ENCODE assay signal across 1 cellular context in the genomic region with DNA sequence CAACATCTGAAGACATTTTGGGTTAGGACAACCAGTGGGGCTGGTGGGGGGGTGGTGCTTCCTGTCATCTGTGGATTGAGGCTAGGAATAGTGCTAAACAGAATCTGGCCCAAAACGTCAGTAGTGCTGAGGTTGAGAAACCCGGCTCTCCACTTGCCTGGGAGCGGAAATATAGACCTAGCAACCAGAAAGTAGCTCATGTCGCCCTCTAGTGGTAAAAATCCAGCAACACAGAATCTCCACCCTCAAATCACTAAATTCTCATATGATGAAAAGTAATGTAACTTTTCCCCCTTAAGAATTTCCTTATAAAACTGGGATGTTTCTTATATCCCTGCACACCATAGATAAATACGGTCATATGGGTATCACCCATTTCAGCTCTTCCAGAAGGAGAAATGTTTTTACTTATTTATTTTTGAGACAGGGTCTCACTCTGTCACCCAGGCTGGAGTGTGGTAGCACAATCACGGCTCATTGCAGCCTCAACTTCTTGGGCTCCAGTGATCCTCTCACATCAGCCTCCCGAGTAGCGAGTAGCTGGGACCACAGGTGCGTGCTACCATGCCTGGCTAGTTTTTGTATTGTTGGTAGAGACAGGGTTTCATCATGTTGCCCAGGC.
TF ChIP-seq lines count a peak whose summit lies in the region.

No MANE protein-coding gene starts in this region.

TF ChIP-seq in GM23338, 12 proteins besides CTCF, POLR2A, EP300 and RAD21 (continued from another document):
- TF ChIP-seq EZH2 (IDR thresholded peaks at IDR 0.05; ENCODE audit: low read depth, unreplicated experiment) (no peak), EZH2phosphoT487 (IDR thresholded peaks at IDR 0.05; ENCODE audit: unreplicated experiment) (no peak), ZNF331 (CRISPR knock-in tag; IDR thresholded peaks at IDR 0.05; ENCODE audit: low read depth) (no peak), NANOG (IDR thresholded peaks at IDR 0.05; ENCODE audit: borderline replicate concordance) (no peak)
- TF ChIP-seq, protein P1, sequence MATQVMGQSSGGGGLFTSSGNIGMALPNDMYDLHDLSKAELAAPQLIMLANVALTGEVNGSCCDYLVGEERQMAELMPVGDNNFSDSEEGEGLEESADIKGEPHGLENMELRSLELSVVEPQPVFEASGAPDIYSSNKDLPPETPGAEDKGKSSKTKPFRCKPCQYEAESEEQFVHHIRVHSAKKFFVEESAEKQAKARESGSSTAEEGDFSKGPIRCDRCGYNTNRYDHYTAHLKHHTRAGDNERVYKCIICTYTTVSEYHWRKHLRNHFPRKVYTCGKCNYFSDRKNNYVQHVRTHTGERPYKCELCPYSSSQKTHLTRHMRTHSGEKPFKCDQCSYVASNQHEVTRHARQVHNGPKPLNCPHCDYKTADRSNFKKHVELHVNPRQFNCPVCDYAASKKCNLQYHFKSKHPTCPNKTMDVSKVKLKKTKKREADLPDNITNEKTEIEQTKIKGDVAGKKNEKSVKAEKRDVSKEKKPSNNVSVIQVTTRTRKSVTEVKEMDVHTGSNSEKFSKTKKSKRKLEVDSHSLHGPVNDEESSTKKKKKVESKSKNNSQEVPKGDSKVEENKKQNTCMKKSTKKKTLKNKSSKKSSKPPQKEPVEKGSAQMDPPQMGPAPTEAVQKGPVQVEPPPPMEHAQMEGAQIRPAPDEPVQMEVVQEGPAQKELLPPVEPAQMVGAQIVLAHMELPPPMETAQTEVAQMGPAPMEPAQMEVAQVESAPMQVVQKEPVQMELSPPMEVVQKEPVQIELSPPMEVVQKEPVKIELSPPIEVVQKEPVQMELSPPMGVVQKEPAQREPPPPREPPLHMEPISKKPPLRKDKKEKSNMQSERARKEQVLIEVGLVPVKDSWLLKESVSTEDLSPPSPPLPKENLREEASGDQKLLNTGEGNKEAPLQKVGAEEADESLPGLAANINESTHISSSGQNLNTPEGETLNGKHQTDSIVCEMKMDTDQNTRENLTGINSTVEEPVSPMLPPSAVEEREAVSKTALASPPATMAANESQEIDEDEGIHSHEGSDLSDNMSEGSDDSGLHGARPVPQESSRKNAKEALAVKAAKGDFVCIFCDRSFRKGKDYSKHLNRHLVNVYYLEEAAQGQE (IDR thresholded peaks at IDR 0.05; ENCODE audit: unreplicated experiment), result no peak
